In the genomic region with DNA sequence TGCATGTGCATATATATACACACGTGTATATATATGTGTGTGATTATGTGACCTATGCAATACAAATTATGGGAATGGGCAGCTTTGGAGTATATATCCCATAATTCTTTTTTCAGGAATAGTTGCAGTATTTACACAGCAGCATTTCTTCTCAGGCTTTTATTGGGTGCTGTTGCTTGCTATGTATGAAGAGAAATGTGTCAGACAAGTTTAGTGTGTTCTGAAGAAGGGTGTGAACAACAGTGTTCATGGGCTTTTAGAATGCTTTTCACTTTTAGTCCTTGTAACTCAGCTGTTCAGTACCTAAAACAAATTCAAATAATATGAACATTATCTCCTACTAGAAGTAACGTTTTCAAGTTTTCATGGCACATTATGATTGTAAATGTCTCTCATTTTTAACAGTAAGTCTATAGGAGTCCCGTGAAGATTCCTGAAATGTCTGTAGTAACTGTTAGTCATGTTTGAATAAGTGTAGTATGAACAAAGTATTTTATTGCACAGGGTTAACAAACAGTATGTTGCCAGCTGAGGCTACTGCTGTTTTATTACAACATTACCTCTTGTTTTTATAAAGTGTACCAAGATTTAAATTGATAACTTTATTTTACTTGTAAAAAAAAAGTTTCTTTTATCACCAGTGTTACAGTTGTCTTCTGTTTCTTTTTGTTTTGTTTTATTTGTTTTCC, we compare ENCODE assay signal across 16 cellular contexts.
"Had no signal": no experiment of that assay in that cellular context is flagged by ENCODE, and none has a peak within 500 bp of the region (broad histone marks: within the 10 kb centered on the region; RNA-seq: fewer than 3 reads in every experiment).

No MANE protein-coding gene starts in this region.

- H3K27ac ChIP-seq: brain microvascular endothelial cell, heart left ventricle, left lung, parathyroid adenoma, tibial artery, uterus had no signal

- H3K27me3 ChIP-seq: brain microvascular endothelial cell, heart left ventricle, left lung, tibial artery, uterus had no signal

- H3K9me3 ChIP-seq: heart left ventricle, left lung, tibial artery, uterus had no signal

- H3K36me3 ChIP-seq: uterus had no signal

- FAIRE-seq: frontal cortex had no signal

- H3K79me2 ChIP-seq: parathyroid adenoma had no signal

- DNase-seq: activated CD4-positive, alpha-beta memory T cell treated with anti-CD3 and anti-CD28 coated beads for 36 hours; activated CD4-positive, alpha-beta T cell treated with anti-CD3 and anti-CD28 coated beads for 36 hours; activated naive CD8-positive, alpha-beta T cell treated with anti-CD3 and anti-CD28 coated beads for 36 hours; anterior cingulate cortex; brain microvascular endothelial cell; dermis blood vessel endothelial cell; effector memory CD8-positive, alpha-beta T cell; heart left ventricle; immature natural killer cell; left lung; naive thymus-derived CD8-positive, alpha-beta T cell; tibial artery; uterus had no signal

- H3K4me1 ChIP-seq: heart left ventricle, left lung, parathyroid adenoma, uterus had no signal

- H3K4me3 ChIP-seq: heart left ventricle, left lung, tibial artery, uterus had no signal

- ATAC-seq: activated CD4-positive, alpha-beta T cell treated with anti-CD3 and anti-CD28 coated beads for 36 hours; effector memory CD8-positive, alpha-beta T cell; heart left ventricle; left lung; naive thymus-derived CD8-positive, alpha-beta T cell; stimulated activated effector memory CD8-positive, alpha-beta T cell treated with anti-CD3 and anti-CD28 coated beads, Interleukin-12 subunit alpha, Interleukin-12 subunit beta, amount 100 ng/mL, for 72 hours had no signal

- H3K9ac ChIP-seq: parathyroid adenoma had no signal

- H2AFZ ChIP-seq: parathyroid adenoma had no signal
